ENCODE assay signal across 11 cellular contexts in the genomic region with DNA sequence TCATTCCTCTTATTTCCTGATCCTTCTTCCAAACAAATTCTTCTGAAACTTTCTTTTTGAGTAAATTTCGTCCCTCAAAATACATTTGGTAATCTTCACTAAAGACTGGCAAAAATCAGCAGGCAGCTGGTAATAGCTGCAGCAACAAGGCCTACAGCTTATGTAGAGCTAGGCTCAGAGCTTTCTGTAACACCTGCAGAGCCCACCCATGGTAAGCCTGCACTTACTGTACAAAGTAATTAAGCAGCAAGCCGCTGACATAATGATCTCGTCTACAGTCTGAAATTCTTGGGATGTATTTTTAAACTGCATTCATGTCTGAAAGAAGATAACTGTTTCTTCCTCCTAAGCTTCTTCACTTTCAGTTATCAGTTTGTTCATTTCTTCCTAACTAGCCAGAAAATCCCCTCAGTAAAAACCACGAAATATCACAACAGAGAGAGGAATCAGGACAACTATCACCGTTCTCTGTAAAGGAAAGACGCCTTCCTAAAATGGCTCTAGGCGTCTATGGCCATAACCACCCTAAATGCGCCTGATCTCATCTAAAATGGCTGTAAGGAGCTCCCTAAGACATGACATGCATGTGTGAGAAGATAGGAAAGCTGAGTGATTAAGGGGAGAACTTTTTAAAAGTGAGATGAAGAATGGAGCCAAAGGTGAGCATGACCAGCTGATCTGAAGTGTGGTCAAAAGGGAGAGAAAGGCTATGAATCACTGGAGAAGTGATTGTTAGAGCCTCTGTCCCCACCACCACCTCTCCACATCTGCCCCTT. TPM values are rescaled to one million over a fixed set of nuclear protein-coding genes. Genes with fewer than 3 reads are reported as not detected.
DNase-seq lines count a peak whose midpoint lies in the region; ATAC-seq, FAIRE-seq and TF ChIP-seq lines count a peak whose summit lies in the region.
"Had no signal": no experiment of that assay in that cellular context is flagged by ENCODE, and none has a peak within 500 bp of the region (broad histone marks: within the 10 kb centered on the region; RNA-seq: fewer than 3 reads in every experiment).

No MANE protein-coding gene starts in this region.

- H3K4me2 ChIP-seq in BLaER1 treated with 17β-estradiol and CSF1 and Interleukin-3, amounts not matched to agents 10 nM and 100 nM, result peak overlapping the region in 8 of 11 experiments; percentile 5 to 34 (median 24); a peak in 10 of 22 replicates
- H3K4me2 ChIP-seq in mammary epithelial cell (ENCODE audit: insufficient read depth, low read depth, low read length), result no peak overlapping the region

- no peak for TF ChIP-seq CTCF in mammary epithelial cell (conservative IDR thresholded peaks at IDR 0.05 in 1 of 2, IDR thresholded peaks at IDR 0.05 in 1 of 2; ENCODE audit: extremely low read depth in 1 of 2, insufficient read depth in 1 of 2, low read depth in 1 of 2, low read length in 2 of 2)

- H3K4me1 ChIP-seq in BLaER1 treated with 17β-estradiol and CSF1 and Interleukin-3, amounts not matched to agents 10 nM and 100 nM, result peaks cover 12 to 47% (median 29%) of the 10 kb centered on the region in 10 experiments; a peak in 17 of 20 replicates
- H3K4me1 ChIP-seq in HUES48 (ENCODE audit: control insufficient read depth, insufficient read depth, low read length) (peaks cover 11% of the 10 kb centered on the region), mammary epithelial cell (ENCODE audit: insufficient read depth, low read length) (peaks cover 12% of the 10 kb centered on the region)

- peak overlapping the region in 1 of 11 experiments; percentile 5; a peak in 1 of 22 replicates for H3K9ac ChIP-seq in BLaER1 treated with 17β-estradiol and CSF1 and Interleukin-3, amounts not matched to agents 10 nM and 100 nM
- H3K9ac ChIP-seq in HUES48 (ENCODE audit: low read depth, low read length) (no peak overlapping the region), mammary epithelial cell (ENCODE audit: insufficient read depth, low read length) (no peak overlapping the region)

- 0 out of 22 replicates have a peak overlapping the region, but pooled peaks of 1 of the 11 experiments have one; percentile 16 for H3K27ac ChIP-seq in BLaER1 treated with 17β-estradiol and CSF1 and Interleukin-3, amounts not matched to agents 10 nM and 100 nM
- H3K27ac ChIP-seq in HUES48 (ENCODE audit: low read depth, low read length) (peak overlapping the region; percentile 24), mammary epithelial cell (ENCODE audit: insufficient read depth, low read depth, low read length) (no peak overlapping the region)

- peaks cover 86 to 100% (median 95%) of the 10 kb centered on the region in 11 experiments for H4K20me1 ChIP-seq in BLaER1 treated with 17β-estradiol and CSF1 and Interleukin-3, amounts not matched to agents 10 nM and 100 nM
- H4K20me1 ChIP-seq in mammary epithelial cell (ENCODE audit: insufficient read depth, low read length), result no peaks in the 10 kb centered on the region

- dilution Hi-C loops in mammary epithelial cell (cut with HindIII; ENCODE audit: low sequenced_read_pairs), result no loop called here

- H3K9me3 ChIP-seq in BLaER1 treated with 17β-estradiol and CSF1 and Interleukin-3, amounts not matched to agents 10 nM and 100 nM (replicated peaks in 1 of 11), result no peaks in the 10 kb centered on the region
- H3K9me3 ChIP-seq in HUES48 (ENCODE audit: control insufficient read depth, insufficient read depth, low read length), result no peaks in the 10 kb centered on the region
- no peaks in the 10 kb centered on the region for H3K9me3 ChIP-seq in mammary epithelial cell (replicated peaks; ENCODE audit: insufficient read depth, low read length)

- FAIRE-seq in GM18507 (lab: Jason Lieb, UNC), result peak; percentile 78

- peaks cover 8 to 42% (median 27%) of the 10 kb centered on the region in 11 experiments for H3K36me3 ChIP-seq in BLaER1 treated with 17β-estradiol and CSF1 and Interleukin-3, amounts not matched to agents 10 nM and 100 nM
- H3K36me3 ChIP-seq in HUES48 (ENCODE audit: control insufficient read depth, insufficient read depth, low read length), result peaks cover 19% of the 10 kb centered on the region
- no peaks in the 10 kb centered on the region for H3K36me3 ChIP-seq in mammary epithelial cell (ENCODE audit: insufficient read depth, low read length)

- CTCF ChIA-PET in mammary epithelial cell (lab: Charles Lee; ENCODE audit: low non-redundant PET), result no interaction called here

- DNase-seq in GM18507 (ENCODE audit: extremely low spot score, insufficient read length, low read depth) (no peak), mammary epithelial cell (peak; percentile 41), DMS 273 (lab: John Stamatoyannopoulos, UW; ENCODE audit: unreplicated experiment) (no peak), NCI-H2227 (lab: John Stamatoyannopoulos, UW; ENCODE audit: unreplicated experiment) (no peak)
- DNase-seq: hypothalamus, NCI-H510A treated with DMSO at 0.1 percent for 48 hours, occipital lobe had no signal

- no peak overlapping the region for H3K4me3 ChIP-seq in BLaER1 treated with 17β-estradiol and CSF1 and Interleukin-3, amounts not matched to agents 10 nM and 100 nM
- H3K4me3 ChIP-seq in HUES48 (ENCODE audit: low read depth, low read length) (no peak overlapping the region), mammary epithelial cell (replicated peaks in 1 of 3; ENCODE audit: insufficient read depth in 1 of 3, low read depth in 2 of 3, low read length in 3 of 3) (no peak overlapping the region)

- 95% methylated on average over 8 of the region's 8 CpGs for WGBS in mammary epithelial cell (ENCODE audit: low coverage, missing lambda C conversion rate)

- in situ Hi-C loops in mammary epithelial cell (cut with MboI; ENCODE audit: low sequenced_read_pairs in 2 of 2), result no loop called here

- peaks cover 55% of the 10 kb centered on the region for H3K79me2 ChIP-seq in mammary epithelial cell (ENCODE audit: insufficient read depth, low read length)

- BruUV-seq in mammary epithelial cell (replicated peaks; lab: Mats Ljungman, UMichigan), result no TSS peak

- H2AFZ ChIP-seq in mammary epithelial cell (ENCODE audit: low read depth, low read length), result no peak overlapping the region

- intact Hi-C loops in mammary epithelial cell (cut with micrococcal nuclease), result no loop called here

- no peaks in the 10 kb centered on the region for H3K27me3 ChIP-seq in BLaER1 treated with 17β-estradiol and CSF1 and Interleukin-3, amounts not matched to agents 10 nM and 100 nM
- no peaks in the 10 kb centered on the region for H3K27me3 ChIP-seq in HUES48 (ENCODE audit: control insufficient read depth, insufficient read depth, low read length)
- no peaks in the 10 kb centered on the region for H3K27me3 ChIP-seq in mammary epithelial cell (ENCODE audit: insufficient read depth, low read length)

- ATAC-seq in HG02970 (IDR thresholded peaks at IDR 0.05; ENCODE audit: low FRiP score, unreplicated experiment) (no peak), HG03565 (IDR thresholded peaks at IDR 0.05; ENCODE audit: unreplicated experiment) (no peak)

RNA-seq across cellular contexts. Expression of gene DENND5A, which starts 56.2 kb away (rescaled TPM):
- 10 to 100 TPM; 39.5 to 68.7 TPM for total RNA-seq in mammary epithelial cell
- polyA plus RNA-seq in mammary epithelial cell, result 59.5 TPM
- 150 TPM for polyA minus RNA-seq in mammary epithelial cell
